8 cellular contexts compared by ENCODE assay signal in genomic region chr5:150000990-150001659, GRCh38. TPM values are rescaled to one million over a fixed set of nuclear protein-coding genes. Genes with fewer than 3 reads are reported as not detected.
DNase-seq lines count a peak whose midpoint lies in the region; ATAC-seq lines count a peak whose summit lies in the region.

No MANE protein-coding gene starts in this region.

- H3K4me3 ChIP-seq in HUES48 (ENCODE audit: low read depth, low read length), result peak overlapping the region; percentile 85

- peak overlapping the region; percentile 91 for H3K27ac ChIP-seq in HUES48 (ENCODE audit: low read depth, low read length)

- ATAC-seq in HG03521 (IDR thresholded peaks at IDR 0.05; ENCODE audit: unreplicated experiment), result no peak

- no peaks in the 10 kb centered on the region for H3K9me3 ChIP-seq in HUES48 (ENCODE audit: control insufficient read depth, insufficient read depth, low read length)

- H3K27me3 ChIP-seq in HUES48 (ENCODE audit: control insufficient read depth, insufficient read depth, low read length), result no peaks in the 10 kb centered on the region

- H3K4me1 ChIP-seq in HUES48 (ENCODE audit: control insufficient read depth, insufficient read depth, low read length), result peaks cover 16% of the 10 kb centered on the region

- H3K36me3 ChIP-seq in HUES48 (ENCODE audit: control insufficient read depth, insufficient read depth, low read length), result peaks cover 22% of the 10 kb centered on the region

- H3K9ac ChIP-seq in HUES48 (ENCODE audit: low read depth, low read length), result peak overlapping the region; percentile 93

- DNase-seq in NCI-H2227 (lab: John Stamatoyannopoulos, UW; ENCODE audit: unreplicated experiment) (peak; percentile 14), NCI-H2227 treated with DMSO at 0.1 percent for 48 hours (lab: John Stamatoyannopoulos, UW) (no peak), dermis blood vessel endothelial cell (peak; percentile 61), lung microvascular endothelial cell (ENCODE audit: low read depth in 2 of 2) (peak; percentile 45 to 69)
- peak; percentile 3 to 26 for DNase-seq in activated CD4-positive, alpha-beta T cell treated with anti-CD3 and anti-CD28 coated beads for 24 hours (ENCODE audit: low read depth in 2 of 2)
- peak; percentile 4 to 6 for DNase-seq in stimulated activated CD8-positive, alpha-beta memory T cell treated with anti-CD3 and anti-CD28 coated beads, Interleukin-15, amount 100 ng/mL, for 4 hours (ENCODE audit: low read depth in 2 of 2)

RNA-seq across cellular contexts. Expression of gene HMGXB3, which starts 0.6 kb away (rescaled TPM):
- total RNA-seq in dermis blood vessel endothelial cell (33.2 and 45.9 TPM in 2 replicates), lung microvascular endothelial cell (20.3 and 29.8 TPM in 2 replicates)

RNA-seq across cellular contexts. Expression of gene TIGD6, which starts 0.7 kb away (rescaled TPM):
- total RNA-seq in dermis blood vessel endothelial cell (5.3 and 6.0 TPM in 2 replicates), lung microvascular endothelial cell (2.6 and 5.6 TPM in 2 replicates)

RNA-seq across cellular contexts. Expression of gene SLC26A2, which starts 40.6 kb away (rescaled TPM):
- total RNA-seq in dermis blood vessel endothelial cell, result 22.0 and 25.3 TPM in 2 replicates
- 17.9 and 18.8 TPM in 2 replicates for total RNA-seq in lung microvascular endothelial cell

RNA-seq across cellular contexts. Expression of gene PDE6A, which starts 56.5 kb away (rescaled TPM):
- total RNA-seq in dermis blood vessel endothelial cell, result 0.05 TPM in 1 of 2 replicates, not detected in the other
- total RNA-seq in lung microvascular endothelial cell, result under 0.01 TPM in 1 of 2 replicates, not detected in the other
